ENCODE assay signal across 27 cellular contexts in the genomic region with DNA sequence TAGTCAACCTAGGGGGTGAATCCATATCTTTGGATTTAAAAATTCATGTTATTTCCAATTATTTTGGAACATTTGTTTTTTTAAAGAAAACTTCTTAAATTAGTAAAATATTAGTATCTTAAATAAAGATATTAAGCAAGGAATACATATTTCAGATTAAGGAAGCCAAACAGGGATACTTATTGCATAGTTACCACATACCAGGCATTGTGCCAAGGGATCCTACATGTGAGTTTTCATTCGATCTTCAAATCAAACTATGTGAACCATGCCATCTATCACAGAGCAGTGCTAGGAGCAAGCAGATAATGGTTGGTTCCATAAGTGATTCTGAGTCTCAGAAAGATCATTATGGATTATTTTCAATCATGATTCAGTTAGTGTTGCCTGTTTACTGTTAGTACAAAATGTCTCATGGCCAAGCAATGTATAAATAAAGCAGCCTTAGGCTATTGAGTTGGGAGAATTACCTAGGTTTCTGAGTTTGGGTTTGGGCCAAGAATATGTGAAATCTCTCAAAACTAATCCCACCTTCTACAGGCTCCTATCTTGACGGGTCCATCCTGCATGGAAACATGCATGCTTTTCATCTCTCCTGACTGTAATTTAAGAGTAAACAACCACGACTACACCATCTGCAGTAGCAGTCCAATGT.
DNase-seq lines count a peak whose midpoint lies in the region; ATAC-seq and TF ChIP-seq lines count a peak whose summit lies in the region.
"Had no signal": no experiment of that assay in that cellular context is flagged by ENCODE, and none has a peak within 500 bp of the region (broad histone marks: within the 10 kb centered on the region; RNA-seq: fewer than 3 reads in every experiment).

No MANE protein-coding gene starts in this region.

- H3K27me3 ChIP-seq in breast epithelium (no peaks in the 10 kb centered on the region), foreskin keratinocyte (no peaks in the 10 kb centered on the region)
- H3K27me3 ChIP-seq: pancreas, uterus had no signal

- ATAC-seq in foreskin keratinocyte, result peak; percentile 27
- ATAC-seq in stimulated activated naive CD8-positive, alpha-beta T cell treated with anti-CD3 and anti-CD28 coated beads, Interleukin-15, amount 100 ng/mL, for 72 hours, result no peak
- ATAC-seq in GM19035 (IDR thresholded peaks at IDR 0.05; ENCODE audit: unreplicated experiment), result no peak
- no peak for ATAC-seq in HG03354 (IDR thresholded peaks at IDR 0.05; ENCODE audit: poor library complexity, severe bottlenecking, unreplicated experiment)
- ATAC-seq: left lobe of liver, pancreas, right cardiac atrium, WTC11 had no signal

- no peaks in the 10 kb centered on the region for H3K27me3 Mint-ChIP-seq in MCF 10A (ENCODE audit: insufficient read depth, unreplicated experiment)
- peaks cover 7% of the 10 kb centered on the region for H3K27me3 Mint-ChIP-seq in stimulated activated naive CD8-positive, alpha-beta T cell treated with anti-CD3 and anti-CD28 coated beads, Interleukin-15, amount 100 ng/mL, for 72 hours
- H3K27me3 Mint-ChIP-seq: memory B cell; stimulated activated naive CD8-positive, alpha-beta T cell treated with anti-CD3 and anti-CD28 coated beads, Interleukin-15, Interleukin-2, amounts not matched to agents 100 ng/mL and 50 ng/mL, for 24 hours had no signal

- H3K27ac ChIP-seq in breast epithelium (no peak overlapping the region), foreskin keratinocyte (no peak overlapping the region)
- H3K27ac ChIP-seq: pancreas, thoracic aorta, uterus had no signal

- H3K9me3 ChIP-seq in breast epithelium, result no peaks in the 10 kb centered on the region
- H3K9me3 ChIP-seq: pancreas, SK-N-SH, thoracic aorta, uterus had no signal

- CTCF ChIA-PET in MCF 10A (lab: Yijun Ruan, JAX), result no interaction called here

- POLR2A ChIA-PET in MCF 10A (lab: Yijun Ruan, JAX), result no interaction called here

- no peak overlapping the region for H3K4me3 Mint-ChIP-seq in MCF 10A (ENCODE audit: unreplicated experiment)
- no peak overlapping the region for H3K4me3 Mint-ChIP-seq in stimulated activated naive CD8-positive, alpha-beta T cell treated with anti-CD3 and anti-CD28 coated beads, Interleukin-15, amount 100 ng/mL, for 72 hours
- H3K4me3 Mint-ChIP-seq: memory B cell; neural crest cell; stimulated activated naive CD8-positive, alpha-beta T cell treated with anti-CD3 and anti-CD28 coated beads, Interleukin-15, Interleukin-2, amounts not matched to agents 100 ng/mL and 50 ng/mL, for 24 hours; WTC11 had no signal

- TF ChIP-seq CTCF in MCF 10A (IDR thresholded peaks at IDR 0.05; ENCODE audit: unreplicated experiment) (no peak), breast epithelium (IDR thresholded peaks at IDR 0.05) (no peak), foreskin keratinocyte (conservative IDR thresholded peaks at IDR 0.05) (no peak)

- no peaks in the 10 kb centered on the region for H3K9me3 Mint-ChIP-seq in MCF 10A (ENCODE audit: unreplicated experiment)
- H3K9me3 Mint-ChIP-seq in stimulated activated naive CD8-positive, alpha-beta T cell treated with anti-CD3 and anti-CD28 coated beads, Interleukin-15, amount 100 ng/mL, for 72 hours, result peaks cover 0 to 8% of the 10 kb centered on the region in 2 donors
- H3K9me3 Mint-ChIP-seq: neural crest cell had no signal

- intact Hi-C loops in MCF 10A (cut with micrococcal nuclease), result no loop called here
- intact Hi-C loops in breast epithelium (cut with DNase I; ENCODE audit: low total_unique reads), result no loop called here

- H3K36me3 Mint-ChIP-seq in MCF 10A (ENCODE audit: insufficient read depth, unreplicated experiment), result no peaks in the 10 kb centered on the region
- H3K36me3 Mint-ChIP-seq: memory B cell had no signal

- DNase-seq in MCF 10A (ENCODE audit: unreplicated experiment) (peak; percentile 61), breast epithelium (ENCODE audit: low spot score in 2 of 2) (no peak), amniotic epithelial cell (ENCODE audit: low read depth) (peak; percentile 19), foreskin keratinocyte (peak; percentile 24 to 69), pons (ENCODE audit: low spot score) (no peak)
- no peak for DNase-seq in stimulated activated naive CD8-positive, alpha-beta T cell treated with anti-CD3 and anti-CD28 coated beads, Interleukin-15, amount 100 ng/mL, for 72 hours
- DNase-seq: activated CD4-positive, alpha-beta T cell treated with anti-CD3 and anti-CD28 coated beads, Interleukin-2, amount 50 U/mL, for 1 hour; activated gamma-delta T cell treated with Interleukin-2 at 50 U/mL for 16 hours; activated T-cell treated with anti-CD3 and anti-CD28 coated beads, Interleukin-2, amount 50 U/mL, for 48 hours; hippocampal formation; KBM-7; NCI-H1930; NCI-H69; pancreas; right cardiac atrium; SK-N-SH; stimulated activated CD4-positive, alpha-beta T cell treated with anti-CD3 and anti-CD28 coated beads, Interleukin-2, amount 100 ng/mL, for 24 hours; stimulated activated CD8-positive, alpha-beta memory T cell treated with anti-CD3 and anti-CD28 coated beads, Interleukin-4, amount 100 ng/mL, for 48 hours; uterus had no signal

- peak overlapping the region; percentile 19 for H3K27ac Mint-ChIP-seq in MCF 10A (ENCODE audit: low read depth, unreplicated experiment)
- no peak overlapping the region for H3K27ac Mint-ChIP-seq in stimulated activated naive CD8-positive, alpha-beta T cell treated with anti-CD3 and anti-CD28 coated beads, Interleukin-15, amount 100 ng/mL, for 72 hours
- H3K27ac Mint-ChIP-seq: memory B cell; stimulated activated naive CD8-positive, alpha-beta T cell treated with anti-CD3 and anti-CD28 coated beads, Interleukin-15, Interleukin-2, amounts not matched to agents 100 ng/mL and 50 ng/mL, for 24 hours; WTC11 had no signal

- no peak overlapping the region for H3K4me3 ChIP-seq in breast epithelium
- H3K4me3 ChIP-seq: pancreas, thoracic aorta, uterus had no signal

- no TSS peak for BruUV-seq in MCF 10A (replicated peaks; lab: Mats Ljungman, UMichigan)

- no peak for TF ChIP-seq POLR2A in breast epithelium (IDR thresholded peaks at IDR 0.05)

- H3K36me3 ChIP-seq in breast epithelium, result no peaks in the 10 kb centered on the region
- H3K36me3 ChIP-seq: pancreas, thoracic aorta, uterus had no signal

- peaks cover 13% of the 10 kb centered on the region for H3K4me1 Mint-ChIP-seq in MCF 10A (ENCODE audit: insufficient read depth, unreplicated experiment)
- H3K4me1 Mint-ChIP-seq in stimulated activated naive CD8-positive, alpha-beta T cell treated with anti-CD3 and anti-CD28 coated beads, Interleukin-15, amount 100 ng/mL, for 72 hours, result no peaks in the 10 kb centered on the region
- H3K4me1 Mint-ChIP-seq: memory B cell, neural crest cell had no signal

- H3K4me1 ChIP-seq in breast epithelium, result no peaks in the 10 kb centered on the region
- peaks cover 4% of the 10 kb centered on the region for H3K4me1 ChIP-seq in foreskin keratinocyte
- H3K4me1 ChIP-seq: pancreas, uterus had no signal

Comparison
In these comparisons a context has a peak if more than half of its experiments do, and no peak if none do; other contexts are left out.
1. DNase-seq: peak in MCF 10A (single experiment), amniotic epithelial cell (single experiment) and foreskin keratinocyte (2 of 2); none in breast epithelium (0 of 2), stimulated activated naive CD8-positive, alpha-beta T cell treated with anti-CD3 and anti-CD28 coated beads, Interleukin-15, amount 100 ng/mL, for 72 hours (0 of 2) and pons (single experiment).